In genomic region chr14:52129733-52130132, GRCh38 we compare ENCODE assay signal across 18 cellular contexts.
DNase-seq lines count a peak whose midpoint lies in the region; ATAC-seq and TF ChIP-seq lines count a peak whose summit lies in the region.
"Had no signal": no experiment of that assay in that cellular context is flagged by ENCODE, and none has a peak within 500 bp of the region (broad histone marks: within the 10 kb centered on the region; RNA-seq: fewer than 3 reads in every experiment).

No MANE protein-coding gene starts in this region.

- H3K4me3 ChIP-seq in rectal smooth muscle tissue (ENCODE audit: low read length): no peak overlapping the region
- H3K4me3 ChIP-seq in Peyer's patch: no peak overlapping the region
- H3K4me3 ChIP-seq: GM12878 had no signal

- H3K36me3 ChIP-seq in rectal smooth muscle tissue (ENCODE audit: control insufficient read depth, insufficient read depth, low read length) (no peaks in the 10 kb centered on the region), Peyer's patch (no peaks in the 10 kb centered on the region)

- DNase-seq in EH (ENCODE audit: low read depth): peak; percentile 21
- peak; percentile 27 for DNase-seq in iris pigment epithelial cell (ENCODE audit: low read depth)
- DNase-seq in hypothalamus (lab: John Stamatoyannopoulos, UW): no peak
- DNase-seq in Peyer's patch: no peak
- DNase-seq in natural killer cell treated with Interleukin-12 subunit alpha and Interleukin-12 subunit beta and Interleukin-15 and Interleukin-18, amount 100 ng/mL, for 72 hours (ENCODE audit: low spot score): no peak
- DNase-seq: DND-41, GDM1, KBM-7, MV-4-11, NCI-H1417 treated with DMSO at 0.1 percent for 48 hours, NCI-H2029 treated with DMSO at 0.1 percent for 48 hours, NCI-H510A treated with DMSO at 0.1 percent for 48 hours had no signal

- H3K4me3 Mint-ChIP-seq in natural killer cell treated with Interleukin-12 subunit alpha and Interleukin-12 subunit beta and Interleukin-15 and Interleukin-18, amount 100 ng/mL, for 72 hours: no peak overlapping the region

- no peaks in the 10 kb centered on the region for H3K9me3 Mint-ChIP-seq in natural killer cell treated with Interleukin-12 subunit alpha and Interleukin-12 subunit beta and Interleukin-15 and Interleukin-18, amount 100 ng/mL, for 72 hours

- no peak overlapping the region for H3K9ac ChIP-seq in rectal smooth muscle tissue (ENCODE audit: low read length)

- no peak overlapping the region for H3K27ac Mint-ChIP-seq in natural killer cell treated with Interleukin-12 subunit alpha and Interleukin-12 subunit beta and Interleukin-15 and Interleukin-18, amount 100 ng/mL, for 72 hours

- TF ChIP-seq POLR2A in Peyer's patch (IDR thresholded peaks at IDR 0.05): no peak

- peak; percentile 15; the same call in 1 of the 3 replicates for ATAC-seq in SK-N-SH treated with all-trans-retinoic acid at 6 μM for 48 hours
- ATAC-seq in natural killer cell treated with Interleukin-12 subunit alpha and Interleukin-12 subunit beta and Interleukin-15 and Interleukin-18, amount 100 ng/mL, for 72 hours: no peak
- ATAC-seq: GM12878, Panc1, Right ventricle myocardium inferior had no signal

- H3K27ac ChIP-seq in rectal smooth muscle tissue (ENCODE audit: low read depth, low read length): peak overlapping the region; percentile 68
- H3K27ac ChIP-seq in Peyer's patch: no peak overlapping the region
- H3K27ac ChIP-seq: C4-2B had no signal

- H3K4me1 ChIP-seq in rectal smooth muscle tissue (ENCODE audit: control insufficient read depth, insufficient read depth, low read length): peaks cover 14% of the 10 kb centered on the region
- H3K4me1 ChIP-seq in Peyer's patch: peaks cover 0 to 14% (median 0%) of the 10 kb centered on the region in 4 donors

- H3K27me3 ChIP-seq in rectal smooth muscle tissue (ENCODE audit: control insufficient read depth, insufficient read depth, low read length) (no peaks in the 10 kb centered on the region), Peyer's patch (no peaks in the 10 kb centered on the region)

- peaks cover 36% of the 10 kb centered on the region in 2 donors for H3K4me1 Mint-ChIP-seq in natural killer cell treated with Interleukin-12 subunit alpha and Interleukin-12 subunit beta and Interleukin-15 and Interleukin-18, amount 100 ng/mL, for 72 hours (ENCODE audit: low read depth in 2 of 2)

- no peaks in the 10 kb centered on the region for H3K9me3 ChIP-seq in Peyer's patch

- TF ChIP-seq CTCF in Peyer's patch (IDR thresholded peaks at IDR 0.05): no peak

- peaks cover 15% of the 10 kb centered on the region for H3K36me3 Mint-ChIP-seq in natural killer cell treated with Interleukin-12 subunit alpha and Interleukin-12 subunit beta and Interleukin-15 and Interleukin-18, amount 100 ng/mL, for 72 hours

- H3K27me3 Mint-ChIP-seq in natural killer cell treated with Interleukin-12 subunit alpha and Interleukin-12 subunit beta and Interleukin-15 and Interleukin-18, amount 100 ng/mL, for 72 hours: peaks cover 5 to 19% of the 10 kb centered on the region in 2 donors

TF ChIP-seq in SK-N-SH treated with all-trans-retinoic acid at 6 μM for 48 hours, 23 proteins besides CTCF, POLR2A, EP300 and RAD21:
- TF ChIP-seq ESRRG (CRISPR knock-in tag; IDR thresholded peaks at IDR 0.05) (no peak), ISL1 (CRISPR knock-in tag; IDR thresholded peaks at IDR 0.05) (peak; percentile 65), ZFP3 (CRISPR knock-in tag; IDR thresholded peaks at IDR 0.05) (no peak), GLIS3 (CRISPR knock-in tag; IDR thresholded peaks at IDR 0.05) (no peak), SNAI2 (CRISPR knock-in tag; IDR thresholded peaks at IDR 0.05) (no peak), PATZ1 (CRISPR knock-in tag; IDR thresholded peaks at IDR 0.05; ENCODE audit: borderline replicate concordance) (no peak), BACH2 (CRISPR knock-in tag; IDR thresholded peaks at IDR 0.05; ENCODE audit: borderline replicate concordance) (no peak)

Comparison
In these comparisons a context has a peak if more than half of its experiments do, and no peak if none do; other contexts are left out.
1. DNase-seq: peak in EH (single experiment) and iris pigment epithelial cell (single experiment); none in hypothalamus (0 of 51), Peyer's patch (0 of 3) and natural killer cell treated with Interleukin-12 subunit alpha and Interleukin-12 subunit beta and Interleukin-15 and Interleukin-18, amount 100 ng/mL, for 72 hours (single experiment).